ENCODE assay signal across 35 cellular contexts in the genomic region with DNA sequence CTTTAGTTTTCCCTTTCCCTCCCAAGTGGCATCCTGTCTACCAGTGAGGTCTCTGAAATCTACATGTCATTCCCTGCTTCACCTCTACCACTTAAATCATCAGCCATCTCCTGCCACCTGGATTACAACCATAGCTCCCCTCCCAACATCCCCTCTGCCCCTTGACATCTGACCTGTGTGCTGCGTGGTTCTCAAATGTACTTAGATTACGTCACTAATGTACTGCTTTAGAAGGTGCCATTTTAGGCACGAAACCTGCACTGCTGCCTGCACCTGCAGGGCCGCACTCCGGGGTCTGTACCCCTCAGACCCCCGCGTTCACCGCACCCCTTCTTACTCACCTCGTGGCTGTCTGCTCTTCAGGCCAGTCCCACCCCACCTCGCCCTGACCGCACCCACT.
"Had no signal": no experiment of that assay in that cellular context is flagged by ENCODE, and none has a peak within 500 bp of the region (broad histone marks: within the 10 kb centered on the region; RNA-seq: fewer than 3 reads in every experiment).

No MANE protein-coding gene starts in this region.

- H3K27me3 ChIP-seq: MG63 had no signal

- DNase-seq: Karpas-422, Kasumi-1, MG63, MM.1S, MV-4-11, NCI-H1048, NCI-H1092, NCI-H1092 treated with DMSO at 0.1 percent for 48 hours, NCI-H1105, NCI-H1105 treated with DMSO at 0.1 percent for 48 hours, NCI-H1417, NCI-H1417 treated with DMSO at 0.1 percent for 48 hours, NCI-H1436, NCI-H1436 treated with DMSO at 0.1 percent for 48 hours, NCI-H146, NCI-H1694, NCI-H1694 treated with DMSO at 0.1 percent for 48 hours, NCI-H187, NCI-H187 treated with DMSO at 0.1 percent for 48 hours, NCI-H1930, NCI-H2029, NCI-H2029 treated with DMSO at 0.1 percent for 48 hours, NCI-H2081, NCI-H2081 treated with DMSO at 0.1 percent for 48 hours, NCI-H2107, NCI-H2171, NCI-H2171 treated with DMSO at 0.1 percent for 48 hours, NCI-H2227 treated with DMSO at 0.1 percent for 48 hours, NCI-H226, NCI-H345, NCI-H446, NCI-H446 treated with DMSO at 0.1 percent for 48 hours, NCI-H510A, NCI-H510A treated with DMSO at 0.1 percent for 48 hours had no signal

- H3K4me3 ChIP-seq: MG63 had no signal

- H3K4me2 ChIP-seq: KMS-11 had no signal

- H3K36me3 ChIP-seq: MG63 had no signal

- H3K9ac ChIP-seq: KMS-11 had no signal

- H3K27ac ChIP-seq: KMS-11 had no signal

- H3K9me3 ChIP-seq: MG63 had no signal
